Comparison of ENCODE assay signal across 10 cellular contexts in genomic region chr19:38478273-38478971, GRCh38. TPM values are rescaled to one million over a fixed set of nuclear protein-coding genes. Genes with fewer than 3 reads are reported as not detected.
A peak's percentile ranks its signal among the peaks of the same experiment; 100 is the strongest.
DNase-seq lines count a peak whose midpoint lies in the region; ATAC-seq and TF ChIP-seq lines count a peak whose summit lies in the region.
"Had no signal": no experiment of that assay in that cellular context is flagged by ENCODE, and none has a peak within 500 bp of the region (broad histone marks: within the 10 kb centered on the region; RNA-seq: fewer than 3 reads in every experiment).

No MANE protein-coding gene starts in this region.

- H3K4me3 Mint-ChIP-seq in endothelial cell (ENCODE audit: unreplicated experiment), result no peak overlapping the region

- no peaks in the 10 kb centered on the region for H3K27me3 Mint-ChIP-seq in endothelial cell (ENCODE audit: unreplicated experiment)

- ATAC-seq in HG03025 (IDR thresholded peaks at IDR 0.05; ENCODE audit: low FRiP score, unreplicated experiment), result no peak

- peaks cover 4% of the 10 kb centered on the region for H3K36me3 Mint-ChIP-seq in endothelial cell (ENCODE audit: low read depth, unreplicated experiment)

- no peak overlapping the region for H3K27ac Mint-ChIP-seq in endothelial cell (ENCODE audit: unreplicated experiment)

- H3K9me3 Mint-ChIP-seq in endothelial cell (ENCODE audit: unreplicated experiment), result no peaks in the 10 kb centered on the region

- H3K4me1 Mint-ChIP-seq in endothelial cell (ENCODE audit: unreplicated experiment), result peaks cover 6% of the 10 kb centered on the region

- TF ChIP-seq CTCF in endothelial cell (IDR thresholded peaks at IDR 0.05; ENCODE audit: unreplicated experiment), result peak; percentile 24

- peak; percentile 5 for DNase-seq in CMK (ENCODE audit: low read depth)
- DNase-seq in GM19240 (ENCODE audit: insufficient read length, low spot score), result peak; percentile 33
- DNase-seq in NCI-H82 (lab: John Stamatoyannopoulos, UW), result peak; percentile 75
- DNase-seq in endothelial cell (ENCODE audit: low spot score), result peak; percentile 43
- DNase-seq in putamen (ENCODE audit: low spot score), result no peak
- no peak for DNase-seq in stimulated activated CD4-positive, alpha-beta T cell treated with anti-CD3 and anti-CD28 coated beads, Interleukin-4, amount 100 ng/mL, for 1 hour
- DNase-seq in inferior parietal cortex (ENCODE audit: extremely low spot score), result no peak
- DNase-seq: activated naive CD4-positive, alpha-beta T cell treated with anti-CD3 and anti-CD28 coated beads, Interleukin-2, amount 50 U/mL, for 16 hours had no signal

RNA-seq across cellular contexts. Expression of gene RYR1, which starts 44.9 kb away (rescaled TPM):
- total RNA-seq in endothelial cell (ENCODE audit: unreplicated experiment), result 1.3 TPM

RNA-seq across cellular contexts. Expression of gene RASGRP4, which starts 52.4 kb away (rescaled TPM):
- total RNA-seq in endothelial cell (ENCODE audit: unreplicated experiment), result 8.1 TPM
- total RNA-seq: fibroblast of lung had no signal

Comparison
In these comparisons a context has a peak if more than half of its experiments do, and no peak if none do; other contexts are left out.
1. DNase-seq: peak in CMK (single experiment), GM19240 (single experiment), NCI-H82 (single experiment) and endothelial cell (single experiment); none in putamen (single experiment), stimulated activated CD4-positive, alpha-beta T cell treated with anti-CD3 and anti-CD28 coated beads, Interleukin-4, amount 100 ng/mL, for 1 hour (single experiment) and inferior parietal cortex (single experiment).